In genomic region chr1:3774503-3775247, GRCh38 we compare ENCODE assay signal across 12 cellular contexts. TPM values are rescaled to one million over a fixed set of nuclear protein-coding genes. Genes with fewer than 3 reads are reported as not detected.
A peak's percentile ranks its signal among the peaks of the same experiment; 100 is the strongest.
DNase-seq lines count a peak whose midpoint lies in the region; ATAC-seq and TF ChIP-seq lines count a peak whose summit lies in the region.
"Had no signal": no experiment of that assay in that cellular context is flagged by ENCODE, and none has a peak within 500 bp of the region (broad histone marks: within the 10 kb centered on the region; RNA-seq: fewer than 3 reads in every experiment).

No MANE protein-coding gene starts in this region.

- no peaks in the 10 kb centered on the region for H3K27me3 Mint-ChIP-seq in T-cell
- H3K27me3 Mint-ChIP-seq: activated CD4-positive, alpha-beta T cell treated with anti-CD3 and anti-CD28 coated beads, Interleukin-2, amount 10 ng/mL, durations not matched to agents 7 days and 5 days had no signal

- CTCF ChIA-PET in T-cell (lab: Charles Lee): no interaction called here

- H3K27ac ChIP-seq in spleen: peak overlapping the region in 5 of 8 donors; percentile 20 to 74 (median 38)
- H3K27ac ChIP-seq: prostate gland had no signal

- H3K9me3 Mint-ChIP-seq in T-cell: no peaks in the 10 kb centered on the region
- H3K9me3 Mint-ChIP-seq: activated CD4-positive, alpha-beta T cell treated with anti-CD3 and anti-CD28 coated beads, Interleukin-2, amount 10 ng/mL, durations not matched to agents 7 days and 5 days; activated naive CD4-positive, alpha-beta T cell treated with anti-CD3 and anti-CD28 coated beads for 36 hours had no signal

- H3K4me1 ChIP-seq in spleen: peaks cover 23 to 56% (median 46%) of the 10 kb centered on the region in 6 donors

- H3K36me3 Mint-ChIP-seq in T-cell: peaks cover 6% of the 10 kb centered on the region

- H3K27ac Mint-ChIP-seq in T-cell: no peak overlapping the region
- H3K27ac Mint-ChIP-seq: activated naive CD4-positive, alpha-beta T cell treated with anti-CD3 and anti-CD28 coated beads for 36 hours had no signal

- H3K4me1 Mint-ChIP-seq in T-cell: peaks cover 9 to 22% (median 12%) of the 10 kb centered on the region in 3 donors

- no peaks in the 10 kb centered on the region for H3K9me3 ChIP-seq in spleen
- H3K9me3 ChIP-seq: gastroesophageal sphincter, prostate gland had no signal

- H3K4me3 ChIP-seq in spleen: no peak overlapping the region
- H3K4me3 ChIP-seq: gastroesophageal sphincter, prostate gland had no signal

- no peak for TF ChIP-seq POLR2A in spleen (IDR thresholded peaks at IDR 0.05)

- DNase-seq in OCI-M1 (lab: John Stamatoyannopoulos, UW): peak; percentile 92
- DNase-seq in globus pallidus (ENCODE audit: low spot score): peak; percentile 50
- DNase-seq in spleen: no peak
- DNase-seq in T-cell: no peak
- no peak for DNase-seq in left colon
- DNase-seq: activated CD4-positive, alpha-beta T cell treated with anti-CD3 and anti-CD28 coated beads, Interleukin-2, amount 10 ng/mL, durations not matched to agents 7 days and 5 days; activated naive CD4-positive, alpha-beta T cell treated with anti-CD3 and anti-CD28 coated beads for 36 hours; cortex of kidney had no signal

- H3K36me3 ChIP-seq in spleen: peaks cover 0 to 20% (median 11%) of the 10 kb centered on the region in 6 donors
- H3K36me3 ChIP-seq: prostate gland had no signal

- intact Hi-C loops in spleen (cut with DNase I; ENCODE audit: low total_unique reads): no loop called here
- intact Hi-C loops in left colon (cut with DNase I, micrococcal nuclease): no loop called here

- ATAC-seq in T-cell (replicated peaks in 1 of 4) (no peak), left colon (no peak)
- ATAC-seq: gastroesophageal sphincter had no signal

- 65 to 76% (median 67%) methylated on average over 12 to 19 of the region's 19 CpGs for WGBS in spleen, 5 donors

- TF ChIP-seq CTCF in spleen (IDR thresholded peaks at IDR 0.05 in 8 of 11, conservative IDR thresholded peaks at IDR 0.05 in 3 of 11): no peak

- H3K27me3 ChIP-seq in spleen (replicated peaks in 1 of 7): peaks cover 0 to 36% (median 0%) of the 10 kb centered on the region in 7 donors
- H3K27me3 ChIP-seq: gastroesophageal sphincter had no signal

- POLR2A ChIA-PET in T-cell (lab: Charles Lee): no interaction called here

- no peak overlapping the region for H3K4me3 Mint-ChIP-seq in T-cell
- H3K4me3 Mint-ChIP-seq: activated CD4-positive, alpha-beta T cell treated with anti-CD3 and anti-CD28 coated beads, Interleukin-2, amount 10 ng/mL, durations not matched to agents 7 days and 5 days; activated naive CD4-positive, alpha-beta T cell treated with anti-CD3 and anti-CD28 coated beads for 36 hours had no signal

RNA-seq across cellular contexts. Expression of gene SMIM1, which starts 2.1 kb away (rescaled TPM):
- 10 to 100 TPM in 2 of 7 donors, 1 to 10 TPM in 4, not detected in 1; 3.5 to 12.7 (median 5.1) TPM for total RNA-seq in spleen
- 1 to 10 TPM; 2.0 to 4.7 (median 4.0) TPM for polyA plus RNA-seq in spleen
- 1 to 10 TPM; 1.3 to 6.2 (median 4.2) TPM for total RNA-seq in T-cell
- 1 to 10 TPM; 1.8 to 4.6 TPM for total RNA-seq in left colon
- total RNA-seq: NCI-H460 had no signal

RNA-seq across cellular contexts. Expression of gene LRRC47, which starts 21.6 kb away (rescaled TPM):
- total RNA-seq in spleen: 10 to 100 TPM; 24.1 to 39.0 (median 28.3) TPM
- polyA plus RNA-seq in spleen: 10 to 100 TPM; 12.5 to 21.4 (median 18.1) TPM
- total RNA-seq in T-cell: 10 to 100 TPM; 37.3 to 49.1 (median 44.5) TPM
- total RNA-seq in left colon: 10 to 100 TPM; 35.1 to 41.5 TPM

RNA-seq across cellular contexts. Expression of gene CCDC27, which starts 22.4 kb away (rescaled TPM):
- total RNA-seq in spleen (not detected), T-cell (not detected), left colon (not detected)
- polyA plus RNA-seq in spleen: not detected
- total RNA-seq: activated CD4-positive, alpha-beta T cell treated with anti-CD3 and anti-CD28 coated beads, Interleukin-2, amount 10 ng/mL, durations not matched to agents 7 days and 5 days; activated naive CD4-positive, alpha-beta T cell treated with anti-CD3 and anti-CD28 coated beads for 36 hours; gastroesophageal sphincter; lower leg skin; NCI-H460 had no signal

Comparison
In these comparisons a context has a peak if more than half of its experiments do, and no peak if none do; other contexts are left out.
1. DNase-seq: peak in OCI-M1 (single experiment) and globus pallidus (single experiment); none in spleen (single experiment), T-cell (0 of 34) and left colon (0 of 2).